In genomic region chr14:69429643-69430042, GRCh38 we compare ENCODE assay signal across 22 cellular contexts. TPM values are rescaled to one million over a fixed set of nuclear protein-coding genes. Genes with fewer than 3 reads are reported as not detected.
A peak's percentile ranks its signal among the peaks of the same experiment; 100 is the strongest.
DNase-seq lines count a peak whose midpoint lies in the region; ATAC-seq, FAIRE-seq and TF ChIP-seq lines count a peak whose summit lies in the region.
"Had no signal": no experiment of that assay in that cellular context is flagged by ENCODE, and none has a peak within 500 bp of the region (broad histone marks: within the 10 kb centered on the region; RNA-seq: fewer than 3 reads in every experiment).

No MANE protein-coding gene starts in this region.

- H3K27ac ChIP-seq in HepG2 (ENCODE audit: extremely low read length, insufficient read depth, low read length) (peak overlapping the region; percentile 39), right lobe of liver (no peak overlapping the region), K562 (ENCODE audit: extremely low read depth, low read depth, low read length) (no peak overlapping the region)

- H3K4me1 ChIP-seq in HepG2 (ENCODE audit: insufficient read depth, low read length) = peaks cover 19% of the 10 kb centered on the region
- H3K4me1 ChIP-seq in right lobe of liver = peaks cover 0 to 5% (median 0%) of the 10 kb centered on the region in 4 donors
- H3K4me1 ChIP-seq in K562 (replicated peaks in 1 of 2; ENCODE audit: control insufficient read depth in 2 of 2, insufficient read depth in 2 of 2, low read length in 2 of 2) = no peaks in the 10 kb centered on the region
- H3K4me1 ChIP-seq: HAP-1 had no signal

- peak overlapping the region; percentile 47 for H3K27ac Mint-ChIP-seq in activated B cell treated with CpG ODN at 0.5 μM for 24 hours
- peak overlapping the region; percentile 52 for H3K27ac Mint-ChIP-seq in stimulated activated naive B cell treated with anti-CD40 and anti-IgM and Interleukin-4, amounts not matched to agents 10 μg/mL and 1 μg/mL and 100 μg/mL, for 72 hours
- H3K27ac Mint-ChIP-seq: CD4-positive, alpha-beta memory T cell had no signal

- peaks cover 62% of the 10 kb centered on the region for H3K36me3 Mint-ChIP-seq in activated B cell treated with CpG ODN at 0.5 μM for 24 hours (ENCODE audit: low read depth)
- H3K36me3 Mint-ChIP-seq in stimulated activated naive B cell treated with anti-CD40 and anti-IgM and Interleukin-4, amounts not matched to agents 10 μg/mL and 1 μg/mL and 100 μg/mL, for 72 hours = peaks cover 50 to 71% of the 10 kb centered on the region in 2 donors

- TF ChIP-seq EP300 in HepG2 (IDR thresholded peaks at IDR 0.05; ENCODE audit: low read depth in 2 of 2, low read length in 2 of 2) = no peak
- no peak for TF ChIP-seq EP300 in HepG2 (CRISPR knock-in tag; IDR thresholded peaks at IDR 0.05; ENCODE audit: borderline replicate concordance)
- no peak for TF ChIP-seq EP300 in K562 (IDR thresholded peaks at IDR 0.05; ENCODE audit: low read length)

- H3K79me2 ChIP-seq in HepG2 (ENCODE audit: insufficient read depth, low read length) (peaks cover 23% of the 10 kb centered on the region), K562 (ENCODE audit: control insufficient read depth, insufficient read depth, low read length) (no peaks in the 10 kb centered on the region; the same call in 2 of the 3 replicates)

- no peaks in the 10 kb centered on the region for H3K9me3 ChIP-seq in HepG2 (ENCODE audit: low read length)
- no peaks in the 10 kb centered on the region for H3K9me3 ChIP-seq in right lobe of liver
- no peaks in the 10 kb centered on the region for H3K9me3 ChIP-seq in K562 (replicated peaks; ENCODE audit: control insufficient read depth, insufficient read depth, low read depth, low read length)
- H3K9me3 ChIP-seq: HAP-1 had no signal

- H3K36me3 ChIP-seq in HepG2 (replicated peaks in 1 of 2; ENCODE audit: control insufficient read depth in 1 of 2, insufficient read depth in 2 of 2, low read length in 2 of 2) (peaks cover 9 to 24% of the 10 kb centered on the region in 2 experiments; a peak in 4 of 5 replicates), right lobe of liver (peaks cover 0 to 7% (median 0%) of the 10 kb centered on the region in 4 donors), K562 (ENCODE audit: control insufficient read depth, insufficient read depth, low read length) (peaks cover 21% of the 10 kb centered on the region; the same call in 2 of the 3 replicates)

- intact Hi-C loops in HepG2 (cut with micrococcal nuclease; ENCODE audit: unreplicated experiment) (loop anchor here (1.0 kb wide), 1 partner anchor 31 kb away; the partner anchor contains the start of genes ERH and SLC39A9), right lobe of liver (cut with DNase I) (no loop called here), activated B cell treated with CpG ODN at 0.5 μM for 24 hours (cut with micrococcal nuclease) (loop anchor here (2.0 kb wide), 2 partner anchors 31 kb away; partner anchors contain the start of genes ERH and SLC39A9), K562 (cut with micrococcal nuclease) (no loop called here), head of caudate nucleus (cut with DNase I) (no loop called here)

- no peak for TF ChIP-seq CTCF in HepG2 (CRISPR knock-in tag; IDR thresholded peaks at IDR 0.05)
- no peak for TF ChIP-seq CTCF in right lobe of liver (IDR thresholded peaks at IDR 0.05)
- TF ChIP-seq CTCF in activated B cell treated with CpG ODN at 0.5 μM for 24 hours (IDR thresholded peaks at IDR 0.05) = no peak
- TF ChIP-seq CTCF in K562 (IDR thresholded peaks at IDR 0.05 in 2 of 3, conservative IDR thresholded peaks at IDR 0.05 in 1 of 3; ENCODE audit: insufficient read depth in 2 of 3, low read depth in 1 of 3, low read length in 3 of 3) = no peak

- BruUV-seq in HepG2 (replicated peaks; lab: Mats Ljungman, UMichigan) (no TSS peak), K562 (replicated peaks; lab: Mats Ljungman, UMichigan) (no TSS peak)

- no peak for TF ChIP-seq POLR2A in HepG2 (IDR thresholded peaks at IDR 0.05; ENCODE audit: insufficient read depth in 1 of 2, low read depth in 2 of 2, low read length in 2 of 2)
- TF ChIP-seq POLR2A in right lobe of liver (IDR thresholded peaks at IDR 0.05) = no peak
- no peak for TF ChIP-seq POLR2A in K562 (conservative IDR thresholded peaks at IDR 0.05)

- no peak overlapping the region for H3K9ac ChIP-seq in HepG2 (ENCODE audit: insufficient read depth, low read depth, low read length)
- H3K9ac ChIP-seq in K562 (ENCODE audit: insufficient read depth in 1 of 2, low read depth in 2 of 2, low read length in 2 of 2) = no peak overlapping the region

- CTCF ChIA-PET in HepG2 (lab: Yijun Ruan, JAX; ENCODE audit: low intra/inter-chr PET ratio, low total read pairs) = no interaction called here
- CTCF ChIA-PET in activated B cell treated with CpG ODN at 0.5 μM for 24 hours (lab: Charles Lee) = interaction anchor here (0.9 to 1.1 kb wide), 2 partner anchors 12 to 30 kb away, joined by 3 read pairs; no protein-coding TSS in a partner anchor
- CTCF ChIA-PET in K562 (lab: Yijun Ruan, JAX; ENCODE audit: low intra/inter-chr PET ratio) = no interaction called here

- TF ChIP-seq RAD21 in HepG2 (CRISPR knock-in tag; IDR thresholded peaks at IDR 0.05) (no peak), K562 (CRISPR knock-in tag; conservative IDR thresholded peaks at IDR 0.05 in 1 of 2, IDR thresholded peaks at IDR 0.05 in 1 of 2) (no peak)

- no peaks in the 10 kb centered on the region for H3K9me1 ChIP-seq in K562 (ENCODE audit: control insufficient read depth, insufficient read depth, low read length)

- H3K4me2 ChIP-seq in HepG2 (ENCODE audit: low read depth, low read length) (no peak overlapping the region), K562 (ENCODE audit: insufficient read depth, low read length) (no peak overlapping the region)

- peaks cover 6% of the 10 kb centered on the region for H3K9me3 Mint-ChIP-seq in activated B cell treated with CpG ODN at 0.5 μM for 24 hours
- peaks cover 4 to 12% of the 10 kb centered on the region in 2 donors for H3K9me3 Mint-ChIP-seq in stimulated activated naive B cell treated with anti-CD40 and anti-IgM and Interleukin-4, amounts not matched to agents 10 μg/mL and 1 μg/mL and 100 μg/mL, for 72 hours

- H3K4me3 Mint-ChIP-seq in activated B cell treated with CpG ODN at 0.5 μM for 24 hours = no peak overlapping the region
- H3K4me3 Mint-ChIP-seq in stimulated activated naive B cell treated with anti-CD40 and anti-IgM and Interleukin-4, amounts not matched to agents 10 μg/mL and 1 μg/mL and 100 μg/mL, for 72 hours = peak overlapping the region in 1 of 2 donors; percentile 3
- H3K4me3 Mint-ChIP-seq: CD4-positive, alpha-beta memory T cell had no signal

- H3K4me1 Mint-ChIP-seq in activated B cell treated with CpG ODN at 0.5 μM for 24 hours = peaks cover 42% of the 10 kb centered on the region
- peaks cover 18 to 64% of the 10 kb centered on the region in 2 donors for H3K4me1 Mint-ChIP-seq in stimulated activated naive B cell treated with anti-CD40 and anti-IgM and Interleukin-4, amounts not matched to agents 10 μg/mL and 1 μg/mL and 100 μg/mL, for 72 hours

- no peaks in the 10 kb centered on the region for H3K27me3 Mint-ChIP-seq in activated B cell treated with CpG ODN at 0.5 μM for 24 hours
- no peaks in the 10 kb centered on the region for H3K27me3 Mint-ChIP-seq in stimulated activated naive B cell treated with anti-CD40 and anti-IgM and Interleukin-4, amounts not matched to agents 10 μg/mL and 1 μg/mL and 100 μg/mL, for 72 hours
- H3K27me3 Mint-ChIP-seq: CD4-positive, alpha-beta memory T cell had no signal

- no peak overlapping the region for H2AFZ ChIP-seq in HepG2 (ENCODE audit: low read length)
- H2AFZ ChIP-seq in K562 (ENCODE audit: low read depth, low read length) = no peak overlapping the region

- POLR2A ChIA-PET in HepG2 (lab: Yijun Ruan, JAX) = no interaction called here
- POLR2A ChIA-PET in activated B cell treated with CpG ODN at 0.5 μM for 24 hours (lab: Charles Lee) = interaction anchor here (1.2 to 3.8 kb wide), 4 partner anchors 12 to 75 kb away, joined by 4 to 17 read pairs (median 10); partner anchors contain the start of genes ERH and SLC39A9
- POLR2A ChIA-PET in K562 (lab: Yijun Ruan, JAX) = no interaction called here

- H3K27me3 ChIP-seq in HepG2 (ENCODE audit: control insufficient read depth in 1 of 2, insufficient read depth in 2 of 2, low read length in 2 of 2) (no peaks in the 10 kb centered on the region), right lobe of liver (no peaks in the 10 kb centered on the region), K562 (ENCODE audit: control insufficient read depth in 2 of 2, insufficient read depth in 2 of 2, low read length in 2 of 2) (no peaks in the 10 kb centered on the region)

- H3K4me3 ChIP-seq in HepG2 (replicated peaks in 1 of 3; ENCODE audit: insufficient read depth in 1 of 3, low read depth in 2 of 3, low read length in 3 of 3) (no peak overlapping the region), right lobe of liver (no peak overlapping the region), K562 (no peak overlapping the region)
- H3K4me3 ChIP-seq: HAP-1 had no signal

- DNase-seq in HepG2 (ENCODE audit: low spot score) = no peak
- DNase-seq in right lobe of liver = no peak
- no peak for DNase-seq in activated B cell treated with CpG ODN at 0.5 μM for 24 hours
- DNase-seq in K562 (ENCODE audit: extremely low read depth in 1 of 4, low spot score in 3 of 4) = no peak
- no peak for DNase-seq in stimulated activated naive B cell treated with anti-CD40 and anti-IgM and Interleukin-4, amounts not matched to agents 10 μg/mL and 1 μg/mL and 100 μg/mL, for 72 hours
- no peak for DNase-seq in HCEC 1CT
- DNase-seq in AG20443 (ENCODE audit: low spot score) = no peak
- no peak for DNase-seq in head of caudate nucleus
- DNase-seq: AML-193; C1 segment of cervical spinal cord; Calu3; CD4-positive, alpha-beta memory T cell; COR-L47; DMS53; DMS79 treated with DMSO at 0.1 percent for 48 hours; GF-D8; GOT3 had no signal

- in situ Hi-C loops in HepG2 (cut with HindIII; ENCODE audit: extremely low pct_ligation_motif_present, low pct_unique_long_range_greater_than_20kb) (no loop called here), K562 (cut with MboI) (no loop called here)

- FAIRE-seq in HepG2 (lab: Jason Lieb, UNC) (no peak), K562 (lab: Jason Lieb, UNC) (no peak)
- FAIRE-seq: GM12891, H54 had no signal

- no peak for ATAC-seq in HepG2
- ATAC-seq in right lobe of liver = no peak
- ATAC-seq in activated B cell treated with CpG ODN at 0.5 μM for 24 hours (ENCODE audit: low read depth) = no peak
- ATAC-seq in K562 = no peak
- ATAC-seq in stimulated activated naive B cell treated with anti-CD40 and anti-IgM and Interleukin-4, amounts not matched to agents 10 μg/mL and 1 μg/mL and 100 μg/mL, for 72 hours (replicated peaks) = no peak

- H4K20me1 ChIP-seq in HepG2 (ENCODE audit: insufficient read depth, low read length) (0 out of 2 replicates have a peak, but pooled peaks cover 4% of the 10 kb centered on the region), K562 (replicated peaks; ENCODE audit: control insufficient read depth, insufficient read depth, low read length) (no peaks in the 10 kb centered on the region)

RNA-seq across cellular contexts. Expression of gene SLC39A9, which starts 31.2 kb away (rescaled TPM):
- total RNA-seq in HepG2 (2016; rRNA removed; fragmentation: Illumina TruSeq; extraction: Trizol) = 63.8 and 69.5 TPM in 2 replicates
- total RNA-seq in HepG2 (2016; cell fraction: cytosol; rRNA removed; fragmentation: Illumina TruSeq; extraction: Trizol; ENCODE audit: low read depth) = 9.2 and 9.9 TPM in 2 replicates
- total RNA-seq in HepG2 (2016; cell fraction: insoluble cytoplasmic fraction; rRNA removed; fragmentation: Illumina TruSeq; extraction: Trizol) = 65.8 and 71.2 TPM in 2 replicates
- total RNA-seq in HepG2 (2016; cell fraction: membrane; rRNA removed; fragmentation: Illumina TruSeq; extraction: Trizol) = 32.7 and 37.8 TPM in 2 replicates
- total RNA-seq in HepG2 (2016; cell fraction: nucleus; rRNA removed; fragmentation: Illumina TruSeq; extraction: Trizol) = 64.0 and 64.2 TPM in 2 replicates
- polyA plus RNA-seq in HepG2 (2011; rRNA removed) = 45.5 and 46.6 TPM in 2 replicates
- polyA plus RNA-seq in HepG2 (2011; cell fraction: cytosol; rRNA removed) = 33.9 and 43.3 TPM in 2 replicates
- 27.1 and 28.1 TPM in 2 replicates for polyA plus RNA-seq in HepG2 (2011; cell fraction: nucleus; rRNA removed)
- 21.9 and 26.1 TPM in 2 replicates for polyA plus RNA-seq in HepG2 (2012)
- polyA plus RNA-seq in HepG2 (2016; cell fraction: cytosol; fragmentation: Illumina TruSeq; extraction: Trizol; ENCODE audit: low read depth) = 3.7 and 4.1 TPM in 2 replicates
- polyA plus RNA-seq in HepG2 (2016; cell fraction: insoluble cytoplasmic fraction; fragmentation: Illumina TruSeq; extraction: Trizol; ENCODE audit: low read depth) = 30.0 and 36.3 TPM in 2 replicates
- polyA plus RNA-seq in HepG2 (2016; cell fraction: membrane; fragmentation: Illumina TruSeq; extraction: Trizol; ENCODE audit: low read depth) = 14.3 and 15.0 TPM in 2 replicates
- 43.0 and 43.2 TPM in 2 replicates for polyA plus RNA-seq in HepG2 (2016; cell fraction: nucleus; fragmentation: Illumina TruSeq; extraction: Trizol; ENCODE audit: insufficient read depth, low read depth)
- 194 and 305 TPM in 2 replicates for polyA minus RNA-seq in HepG2 (2011; rRNA and poly(A)+ RNA removed; ENCODE audit: low replicate concordance)
- polyA minus RNA-seq in HepG2 (2011; cell fraction: cytosol; rRNA and poly(A)+ RNA removed) = 55.4 and 68.9 TPM in 2 replicates
- polyA minus RNA-seq in HepG2 (2011; cell fraction: nucleus; rRNA and poly(A)+ RNA removed) = 48.5 and 59.8 TPM in 2 replicates
- total RNA-seq in right lobe of liver = 10 to 100 TPM; 44.7 to 78.2 (median 58.2) TPM
- 46.4 and 54.5 TPM in 2 replicates for total RNA-seq in activated B cell treated with CpG ODN at 0.5 μM for 24 hours
- total RNA-seq in K562 (2011; cell fraction: chromatin; rRNA removed; ENCODE audit: low replicate concordance) = 63.1 and 71.1 TPM in 2 replicates
- 82.7 and 94.5 TPM in 2 replicates for total RNA-seq in K562 (2011; cell fraction: nucleolus; rRNA removed)
- 103 and 120 TPM in 2 replicates for total RNA-seq in K562 (2011; cell fraction: nucleoplasm; rRNA removed)
- 26.7 and 31.1 TPM in 2 replicates for total RNA-seq in K562 (2014; rRNA removed)
- 46.4 and 52.8 TPM in 2 replicates for total RNA-seq in K562 (2014; rRNA removed; fragmentation: Illumina TruSeq; extraction: Trizol)
- total RNA-seq in K562 (2015; rRNA removed; fragmentation: Illumina TruSeq; extraction: Trizol) = 44.6 and 47.1 TPM in 2 replicates
- total RNA-seq in K562 (2021) = 40.2 and 41.4 TPM in 2 replicates
- 66.0 and 66.9 TPM in 2 replicates for polyA plus RNA-seq in K562 (2011; rRNA removed)
- 38.3 and 52.0 TPM in 2 replicates for polyA plus RNA-seq in K562 (2011; cell fraction: cytosol; rRNA removed)
- polyA plus RNA-seq in K562 (2011; cell fraction: nucleus; rRNA removed) = 24.9 and 38.9 TPM in 2 replicates
- 17.4 and 20.9 TPM in 2 replicates for polyA plus RNA-seq in K562 (2012)
- polyA plus RNA-seq in K562 (2014; fragmentation: Illumina TruSeq; extraction: Trizol) = 28.3 and 32.5 TPM in 2 replicates
- polyA plus RNA-seq in K562 (2014; fragmentation: Nextera tagmentation; extraction: Ambion mirVana) = 10 to 100 TPM; 18.4 to 24.0 TPM
- 23.0 and 23.7 TPM in 2 replicates for polyA plus RNA-seq in K562 (2014; rRNA removed)
- 134 and 169 TPM in 2 replicates for polyA minus RNA-seq in K562 (2011; rRNA and poly(A)+ RNA removed)
- polyA minus RNA-seq in K562 (2011; cell fraction: cytosol; rRNA and poly(A)+ RNA removed) = 55.0 and 60.7 TPM in 2 replicates
- 16.2 and 28.7 TPM in 2 replicates for polyA minus RNA-seq in K562 (2011; cell fraction: nucleus; rRNA and poly(A)+ RNA removed)

RNA-seq across cellular contexts. Expression of gene ERH, which starts 31.5 kb away (rescaled TPM):
- total RNA-seq in HepG2 (2016; rRNA removed; fragmentation: Illumina TruSeq; extraction: Trizol) (341 and 491 TPM in 2 replicates), right lobe of liver (10 to 100 TPM; 46.0 to 71.7 (median 68.5) TPM), activated B cell treated with CpG ODN at 0.5 μM for 24 hours (252 and 273 TPM in 2 replicates), K562 (2014; rRNA removed) (78.2 and 162 TPM in 2 replicates), K562 (2014; rRNA removed; fragmentation: Illumina TruSeq; extraction: Trizol) (245 and 297 TPM in 2 replicates), K562 (2015; rRNA removed; fragmentation: Illumina TruSeq; extraction: Trizol) (236 and 260 TPM in 2 replicates), K562 (2021) (247 and 250 TPM in 2 replicates)
- total RNA-seq in HepG2 (2016; cell fraction: cytosol; rRNA removed; fragmentation: Illumina TruSeq; extraction: Trizol; ENCODE audit: low read depth) = 125 and 129 TPM in 2 replicates
- total RNA-seq in HepG2 (2016; cell fraction: insoluble cytoplasmic fraction; rRNA removed; fragmentation: Illumina TruSeq; extraction: Trizol) = 358 and 522 TPM in 2 replicates
- total RNA-seq in HepG2 (2016; cell fraction: membrane; rRNA removed; fragmentation: Illumina TruSeq; extraction: Trizol) = 183 and 193 TPM in 2 replicates
- total RNA-seq in HepG2 (2016; cell fraction: nucleus; rRNA removed; fragmentation: Illumina TruSeq; extraction: Trizol) = 143 and 174 TPM in 2 replicates
- polyA plus RNA-seq in HepG2 (2011; rRNA removed) (75.8 and 105 TPM in 2 replicates), K562 (2011; rRNA removed) (213 and 281 TPM in 2 replicates), K562 (2014; fragmentation: Illumina TruSeq; extraction: Trizol) (228 and 255 TPM in 2 replicates), K562 (2014; fragmentation: Nextera tagmentation; extraction: Ambion mirVana) (100 to 1,000 TPM; 292 to 474 TPM), K562 (2014; rRNA removed) (207 and 239 TPM in 2 replicates)
- polyA plus RNA-seq in HepG2 (2011; cell fraction: cytosol; rRNA removed) = 90.2 and 93.3 TPM in 2 replicates
- polyA plus RNA-seq in HepG2 (2011; cell fraction: nucleus; rRNA removed) = 21.4 and 29.5 TPM in 2 replicates
- polyA plus RNA-seq in HepG2 (2012) = 129 and 223 TPM in 2 replicates
- polyA plus RNA-seq in HepG2 (2016; cell fraction: cytosol; fragmentation: Illumina TruSeq; extraction: Trizol; ENCODE audit: low read depth) = 100 and 107 TPM in 2 replicates
- 571 and 661 TPM in 2 replicates for polyA plus RNA-seq in HepG2 (2016; cell fraction: insoluble cytoplasmic fraction; fragmentation: Illumina TruSeq; extraction: Trizol; ENCODE audit: low read depth)
- polyA plus RNA-seq in HepG2 (2016; cell fraction: membrane; fragmentation: Illumina TruSeq; extraction: Trizol; ENCODE audit: low read depth) = 175 and 180 TPM in 2 replicates
- polyA plus RNA-seq in HepG2 (2016; cell fraction: nucleus; fragmentation: Illumina TruSeq; extraction: Trizol; ENCODE audit: insufficient read depth, low read depth) = 224 and 228 TPM in 2 replicates
- 48.2 and 87.3 TPM in 2 replicates for polyA minus RNA-seq in HepG2 (2011; rRNA and poly(A)+ RNA removed; ENCODE audit: low replicate concordance)
- polyA minus RNA-seq in HepG2 (2011; cell fraction: cytosol; rRNA and poly(A)+ RNA removed) = 116 and 129 TPM in 2 replicates
- 100 and 107 TPM in 2 replicates for polyA minus RNA-seq in HepG2 (2011; cell fraction: nucleus; rRNA and poly(A)+ RNA removed)
- 26.1 and 39.0 TPM in 2 replicates for total RNA-seq in K562 (2011; cell fraction: chromatin; rRNA removed; ENCODE audit: low replicate concordance)
- 26.8 and 29.5 TPM in 2 replicates for total RNA-seq in K562 (2011; cell fraction: nucleolus; rRNA removed)
- total RNA-seq in K562 (2011; cell fraction: nucleoplasm; rRNA removed) = 45.2 and 60.2 TPM in 2 replicates
- polyA plus RNA-seq in K562 (2011; cell fraction: cytosol; rRNA removed) = 116 and 153 TPM in 2 replicates
- 37.2 and 52.9 TPM in 2 replicates for polyA plus RNA-seq in K562 (2011; cell fraction: nucleus; rRNA removed)
- polyA plus RNA-seq in K562 (2012) = 163 and 363 TPM in 2 replicates
- 104 and 137 TPM in 2 replicates for polyA minus RNA-seq in K562 (2011; rRNA and poly(A)+ RNA removed)
- 88.4 and 123 TPM in 2 replicates for polyA minus RNA-seq in K562 (2011; cell fraction: cytosol; rRNA and poly(A)+ RNA removed)
- 30.4 and 61.5 TPM in 2 replicates for polyA minus RNA-seq in K562 (2011; cell fraction: nucleus; rRNA and poly(A)+ RNA removed)

RNA-seq across cellular contexts. Expression of gene PLEKHD1, which starts 54.9 kb away (rescaled TPM):
- not detected in 2 replicates for total RNA-seq in HepG2 (2016; rRNA removed; fragmentation: Illumina TruSeq; extraction: Trizol)
- not detected in 2 replicates for total RNA-seq in HepG2 (2016; cell fraction: cytosol; rRNA removed; fragmentation: Illumina TruSeq; extraction: Trizol; ENCODE audit: low read depth)
- not detected in 2 replicates for total RNA-seq in HepG2 (2016; cell fraction: insoluble cytoplasmic fraction; rRNA removed; fragmentation: Illumina TruSeq; extraction: Trizol)
- total RNA-seq in HepG2 (2016; cell fraction: membrane; rRNA removed; fragmentation: Illumina TruSeq; extraction: Trizol) = not detected in 2 replicates
- total RNA-seq in HepG2 (2016; cell fraction: nucleus; rRNA removed; fragmentation: Illumina TruSeq; extraction: Trizol) = not detected in 2 replicates
- polyA plus RNA-seq in HepG2 (2011; rRNA removed) = 0.01 and 0.03 TPM in 2 replicates
- 0.01 TPM in 2 replicates for polyA plus RNA-seq in HepG2 (2011; cell fraction: cytosol; rRNA removed)
- 0.07 TPM in 1 of 2 replicates, not detected in the other for polyA plus RNA-seq in HepG2 (2011; cell fraction: nucleus; rRNA removed)
- 0.03 TPM in 1 of 2 replicates, not detected in the other for polyA plus RNA-seq in HepG2 (2012)
- polyA plus RNA-seq in HepG2 (2016; cell fraction: cytosol; fragmentation: Illumina TruSeq; extraction: Trizol; ENCODE audit: low read depth) = not detected in 2 replicates
- polyA plus RNA-seq in HepG2 (2016; cell fraction: insoluble cytoplasmic fraction; fragmentation: Illumina TruSeq; extraction: Trizol; ENCODE audit: low read depth) = not detected in 2 replicates
- polyA plus RNA-seq in HepG2 (2016; cell fraction: membrane; fragmentation: Illumina TruSeq; extraction: Trizol; ENCODE audit: low read depth) = not detected in 2 replicates
- polyA plus RNA-seq in HepG2 (2016; cell fraction: nucleus; fragmentation: Illumina TruSeq; extraction: Trizol; ENCODE audit: insufficient read depth, low read depth) = not detected in 2 replicates
- polyA minus RNA-seq in HepG2 (2011; rRNA and poly(A)+ RNA removed; ENCODE audit: low replicate concordance) = 0.05 TPM in 1 of 2 replicates, not detected in the other
- not detected in 2 replicates for polyA minus RNA-seq in HepG2 (2011; cell fraction: cytosol; rRNA and poly(A)+ RNA removed)
- polyA minus RNA-seq in HepG2 (2011; cell fraction: nucleus; rRNA and poly(A)+ RNA removed) = 0.13 and 0.25 TPM in 2 replicates
- under 1 TPM in 1 of 6 experiments, not detected in 5; 0.04 TPM for total RNA-seq in right lobe of liver
- total RNA-seq in activated B cell treated with CpG ODN at 0.5 μM for 24 hours = 0.22 and 0.24 TPM in 2 replicates
- 0.07 TPM in 1 of 2 replicates, not detected in the other for total RNA-seq in K562 (2011; cell fraction: chromatin; rRNA removed; ENCODE audit: low replicate concordance)
- not detected in 2 replicates for total RNA-seq in K562 (2011; cell fraction: nucleolus; rRNA removed)
- total RNA-seq in K562 (2011; cell fraction: nucleoplasm; rRNA removed) = 0.07 TPM in 1 of 2 replicates, not detected in the other
- not detected in 2 replicates for total RNA-seq in K562 (2014; rRNA removed)
- not detected in 2 replicates for total RNA-seq in K562 (2014; rRNA removed; fragmentation: Illumina TruSeq; extraction: Trizol)
- not detected in 2 replicates for total RNA-seq in K562 (2015; rRNA removed; fragmentation: Illumina TruSeq; extraction: Trizol)
- total RNA-seq in K562 (2021) = not detected in 2 replicates
- polyA plus RNA-seq in K562 (2011; rRNA removed) = not detected in 2 replicates
- polyA plus RNA-seq in K562 (2011; cell fraction: cytosol; rRNA removed) = 0.01 TPM in 1 of 2 replicates, not detected in the other
- 0.03 and 0.04 TPM in 2 replicates for polyA plus RNA-seq in K562 (2011; cell fraction: nucleus; rRNA removed)
- polyA plus RNA-seq in K562 (2012) = 0.01 TPM in 1 of 2 replicates, not detected in the other
- not detected in 2 replicates for polyA plus RNA-seq in K562 (2014; fragmentation: Illumina TruSeq; extraction: Trizol)
- not detected for polyA plus RNA-seq in K562 (2014; fragmentation: Nextera tagmentation; extraction: Ambion mirVana)
- not detected in 2 replicates for polyA plus RNA-seq in K562 (2014; rRNA removed)
- not detected in 2 replicates for polyA minus RNA-seq in K562 (2011; rRNA and poly(A)+ RNA removed)
- not detected in 2 replicates for polyA minus RNA-seq in K562 (2011; cell fraction: cytosol; rRNA and poly(A)+ RNA removed)
- polyA minus RNA-seq in K562 (2011; cell fraction: nucleus; rRNA and poly(A)+ RNA removed) = not detected in 2 replicates
- total RNA-seq: A172 had no signal
- polyA plus RNA-seq: AG04450 had no signal

Comparison
In these comparisons a context has a peak if more than half of its experiments do, and no peak if none do; other contexts are left out.
1. intact Hi-C loops: an anchor here in HepG2 (1.0 kb wide) and activated B cell treated with CpG ODN at 0.5 μM for 24 hours (2.0 kb wide); none called in right lobe of liver, K562 and head of caudate nucleus.
2. Of the 241 proteins assayed by ChIP-seq in both HepG2 and K562: peak only in HepG2: MAFF and MAFK; only in K562: TFE3 and ZFP36; in both: none; in neither: 237.